11 cellular contexts compared by ENCODE assay signal in genomic region chr2:229873123-229873581, GRCh38. TPM values are rescaled to one million over a fixed set of nuclear protein-coding genes. Genes with fewer than 3 reads are reported as not detected.
DNase-seq lines count a peak whose midpoint lies in the region; ATAC-seq, FAIRE-seq and TF ChIP-seq lines count a peak whose summit lies in the region.
"Had no signal": no experiment of that assay in that cellular context is flagged by ENCODE, and none has a peak within 500 bp of the region (broad histone marks: within the 10 kb centered on the region; RNA-seq: fewer than 3 reads in every experiment).

No MANE protein-coding gene starts in this region.

- intact Hi-C loops in PC-3 (cut with micrococcal nuclease) = no loop called here
- intact Hi-C loops in pancreas (cut with DNase I) = no loop called here
- intact Hi-C loops in sciatic nerve (cut with DNase I) = no loop called here

- H3K27ac Mint-ChIP-seq in HFFc6 = no peak overlapping the region

- no peaks in the 10 kb centered on the region for H3F3A ChIP-seq in PC-3 (ENCODE audit: low read length, unreplicated experiment)

- H3K27me3 Mint-ChIP-seq in HFFc6 (ENCODE audit: insufficient read depth) = no peaks in the 10 kb centered on the region; the same call in 1 of the 2 replicates

- H3K9me3 ChIP-seq in PC-3 (ENCODE audit: low read length) (no peaks in the 10 kb centered on the region), pancreas (no peaks in the 10 kb centered on the region)
- H3K9me3 ChIP-seq: testis had no signal

- no peaks in the 10 kb centered on the region for H4K20me1 ChIP-seq in PC-3 (ENCODE audit: low read length)

- H3K36me3 Mint-ChIP-seq in HFFc6 (ENCODE audit: low read depth) = peaks cover 32% of the 10 kb centered on the region

- H3K27me3 ChIP-seq in PC-3 (ENCODE audit: low read length) (no peaks in the 10 kb centered on the region), pancreas (no peaks in the 10 kb centered on the region)
- H3K27me3 ChIP-seq: testis had no signal

- CTCF ChIA-PET in PC-3 (lab: Charles Lee) = no interaction called here

- H3K4me3 Mint-ChIP-seq in HFFc6 = no peak overlapping the region

- H3K9me2 ChIP-seq in PC-3 (replicated peaks; ENCODE audit: low read length) = no peaks in the 10 kb centered on the region

- TF ChIP-seq CTCF in PC-3 (conservative IDR thresholded peaks at IDR 0.05; ENCODE audit: low read depth, low read length) (no peak), pancreas (IDR thresholded peaks at IDR 0.05) (no peak), HFFc6 (IDR thresholded peaks at IDR 0.05) (no peak)

- H3K4me1 ChIP-seq in PC-3 (ENCODE audit: insufficient read depth, low read length) = no peaks in the 10 kb centered on the region
- peaks cover 0 to 10% (median 9%) of the 10 kb centered on the region in 3 donors for H3K4me1 ChIP-seq in pancreas

- no peak for DNase-seq in PC-3
- DNase-seq in pancreas = no peak
- no peak for DNase-seq in sciatic nerve (ENCODE audit: low spot score)
- DNase-seq in NCI-H524 treated with DMSO at 0.1 percent for 48 hours (lab: John Stamatoyannopoulos, UW) = no peak
- DNase-seq in HFFc6 = no peak
- DNase-seq: IMR-90, testis had no signal

- no peak overlapping the region for H3K9ac ChIP-seq in PC-3 (ENCODE audit: low read length)

- H3K4me2 ChIP-seq in PC-3 (ENCODE audit: low read length) = no peak overlapping the region

- H3K4me3 ChIP-seq in PC-3 (ENCODE audit: low read length) = no peak overlapping the region
- no peak overlapping the region for H3K4me3 ChIP-seq in pancreas
- H3K4me3 ChIP-seq: coronary artery, skin epidermis, testis had no signal

- ATAC-seq in GM19035 (IDR thresholded peaks at IDR 0.05; ENCODE audit: unreplicated experiment) (peak; percentile 74), HG02610 (IDR thresholded peaks at IDR 0.05; ENCODE audit: unreplicated experiment) (peak; percentile 74), PC-3 (no peak), pancreas (peak in 3 of 4 donors; percentile 61 to 68 (median 66)), sciatic nerve (no peak)

- BruUV-seq in PC-3 (replicated peaks; lab: Mats Ljungman, UMichigan) = TSS peak; percentile 2

- no peak overlapping the region for H2AFZ ChIP-seq in PC-3 (ENCODE audit: low read length)

- H3K36me3 ChIP-seq in PC-3 (ENCODE audit: low read depth, low read length) (peaks cover 22% of the 10 kb centered on the region), pancreas (peaks cover 0 to 8% (median 0%) of the 10 kb centered on the region in 3 donors)

- H3K27ac ChIP-seq in PC-3 (ENCODE audit: low read length) (no peak overlapping the region), pancreas (peak overlapping the region in 3 of 4 donors; percentile 2 to 58 (median 7))
- H3K27ac ChIP-seq: coronary artery, testis had no signal

- H3K9me3 Mint-ChIP-seq in HFFc6 = no peaks in the 10 kb centered on the region

- H3K79me2 ChIP-seq in PC-3 (ENCODE audit: low read length) = peaks cover 75% of the 10 kb centered on the region

- peaks cover 31% of the 10 kb centered on the region for H3K4me1 Mint-ChIP-seq in HFFc6 (ENCODE audit: low read depth)

- POLR2A ChIA-PET in PC-3 (lab: Charles Lee; ENCODE audit: unreplicated experiment) = no interaction called here

- FAIRE-seq in pancreas (lab: Jason Lieb, UNC) = no peak

- WGBS in pancreas, 2 donors = 24 to 36% methylated on average over 1 of the region's 1 CpG

RNA-seq across cellular contexts. Expression of gene TRIP12, which starts 48.7 kb away (rescaled TPM):
- total RNA-seq in PC-3 (2014; rRNA removed) (113 and 147 TPM in 2 replicates), pancreas (100 to 1,000 TPM in 1 of 6 donors, 10 to 100 TPM in 5; 51.5 to 106 (median 63.7) TPM), sciatic nerve (235 TPM)
- polyA plus RNA-seq in pancreas = 10 to 100 TPM; 12.2 to 17.7 TPM
- 100 to 1,000 TPM; 249 to 296 (median 265) TPM for total RNA-seq in HFFc6 (2021; fragmentation: NEBNext Ultra II Directional; extraction: Animal tissue kit (Norgen Biotek cat#: 25700))

RNA-seq across cellular contexts. Expression of gene FBXO36, which starts 49.2 kb away (rescaled TPM):
- total RNA-seq in PC-3 (2014; rRNA removed) (3.6 and 4.3 TPM in 2 replicates), pancreas (1 to 10 TPM; 1.0 to 1.8 (median 1.2) TPM), sciatic nerve (3.2 TPM)
- polyA plus RNA-seq in pancreas = 1 to 10 TPM in 1 of 2 donors, under 1 TPM in 1; 0.84 to 1.6 TPM
- 1 to 10 TPM; 1.3 to 2.9 (median 2.4) TPM for total RNA-seq in HFFc6 (2021; fragmentation: NEBNext Ultra II Directional; extraction: Animal tissue kit (Norgen Biotek cat#: 25700))

Comparison
In these comparisons a context has a peak if more than half of its experiments do, and no peak if none do; other contexts are left out.
1. ATAC-seq: peak in GM19035 (single experiment), HG02610 (single experiment) and pancreas (3 of 4); none in PC-3 (single experiment) and sciatic nerve (single experiment).